8 cellular contexts compared by ENCODE assay signal in the genomic region with DNA sequence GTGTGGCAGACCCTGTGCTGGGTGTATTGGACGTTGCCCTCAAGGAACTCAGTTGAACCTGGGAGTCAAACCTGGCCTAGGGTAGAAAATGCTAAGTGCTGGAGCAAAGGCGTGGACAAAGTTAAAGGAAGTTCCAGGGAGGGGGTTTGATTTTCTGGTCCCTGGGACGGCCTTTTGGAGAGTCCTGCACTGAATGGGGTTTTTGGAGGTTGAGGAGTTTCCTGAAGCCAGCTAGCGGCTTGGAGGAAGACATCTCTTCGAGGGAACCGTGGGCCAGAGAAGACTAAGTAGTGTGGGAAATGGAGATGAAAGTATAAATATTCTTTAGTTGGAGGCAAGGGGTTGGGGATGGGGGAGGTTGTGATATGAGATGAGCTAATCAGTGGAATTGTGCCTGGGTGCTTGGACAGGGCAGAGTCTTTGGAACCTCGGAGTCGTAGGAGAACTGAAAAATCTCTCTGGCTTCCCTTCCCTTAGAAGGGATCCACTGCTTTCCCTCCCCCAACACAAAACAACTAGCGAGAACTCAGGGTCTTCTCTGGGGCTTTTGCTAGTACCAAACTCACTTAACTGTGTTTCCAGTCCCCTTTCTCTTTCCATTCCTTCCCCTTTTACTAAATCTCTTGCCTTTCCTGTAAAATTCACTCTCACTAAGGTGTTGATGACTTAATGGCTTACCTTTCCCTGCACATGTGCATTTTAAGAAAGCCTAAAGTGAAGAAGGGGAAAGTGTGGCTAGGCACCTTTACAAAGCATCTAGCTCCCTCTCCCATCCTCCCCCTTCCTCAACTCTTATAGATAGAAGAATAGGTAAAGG. TPM values are rescaled to one million over a fixed set of nuclear protein-coding genes. Genes with fewer than 3 reads are reported as not detected.
DNase-seq lines count a peak whose midpoint lies in the region; ATAC-seq and TF ChIP-seq lines count a peak whose summit lies in the region.

No MANE protein-coding gene starts in this region.

- peaks cover 42% of the 10 kb centered on the region for H3K4me1 Mint-ChIP-seq in memory B cell

- ATAC-seq in left ventricle myocardium superior, result no peak
- ATAC-seq in memory B cell (ENCODE audit: low read depth), result no peak
- no peak for ATAC-seq in GM18907 (IDR thresholded peaks at IDR 0.05; ENCODE audit: unreplicated experiment)

- no peaks in the 10 kb centered on the region for H3K9me3 Mint-ChIP-seq in memory B cell

- no peaks in the 10 kb centered on the region for H3K36me3 Mint-ChIP-seq in memory B cell

- in situ Hi-C loops in brain microvascular endothelial cell (cut with HindIII; ENCODE audit: low pct_ligation_motif_present, low sequenced_read_pairs), result no loop called here

- H3K9me3 ChIP-seq in left ventricle myocardium inferior (replicated peaks) (no peaks in the 10 kb centered on the region), uterus (no peaks in the 10 kb centered on the region)

- H3K4me1 ChIP-seq in left ventricle myocardium inferior (peaks cover 84% of the 10 kb centered on the region), uterus (peaks cover 0 to 4% of the 10 kb centered on the region in 2 donors)

- H3K36me3 ChIP-seq in left ventricle myocardium inferior (no peaks in the 10 kb centered on the region), brain microvascular endothelial cell (replicated peaks) (no peaks in the 10 kb centered on the region), uterus (no peaks in the 10 kb centered on the region)

- DNase-seq in left ventricle myocardium inferior (no peak), left ventricle myocardium superior (no peak), brain microvascular endothelial cell (no peak), memory B cell (ENCODE audit: low spot score in 2 of 2) (no peak), uterus (peak; percentile 34 to 49), HT-29 (ENCODE audit: low spot score) (no peak), H4 (ENCODE audit: low spot score) (no peak)

- H3K27ac ChIP-seq in left ventricle myocardium inferior (replicated peaks), result peak overlapping the region; percentile 98
- H3K27ac ChIP-seq in brain microvascular endothelial cell, result peak overlapping the region; percentile 97
- H3K27ac ChIP-seq in uterus, result peak overlapping the region; percentile 94 to 95

- H3K4me3 ChIP-seq in left ventricle myocardium inferior (peak overlapping the region; percentile 97), brain microvascular endothelial cell (ENCODE audit: low read depth, low read length) (peak overlapping the region; percentile 80), uterus (peak overlapping the region; percentile 64 to 73)

- intact Hi-C loops in left ventricle myocardium inferior (cut with micrococcal nuclease) (loop anchor here (10.0 kb wide), 2 partner anchors 410 to 800 kb away; partner anchors contain the start of gene BCL6), left ventricle myocardium superior (cut with micrococcal nuclease) (no loop called here), uterus (cut with DNase I; ENCODE audit: low total_unique reads) (loop anchor here (5.0 to 10.0 kb wide), 2 partner anchors 110 to 413 kb away; no protein-coding TSS in a partner anchor)

- peak overlapping the region; percentile 97 for H3K4me3 Mint-ChIP-seq in memory B cell

- TF ChIP-seq CTCF in left ventricle myocardium inferior (IDR thresholded peaks at IDR 0.05; ENCODE audit: borderline replicate concordance) (no peak), brain microvascular endothelial cell (IDR thresholded peaks at IDR 0.05; ENCODE audit: low read depth, low read length, missing control alignments) (no peak), uterus (IDR thresholded peaks at IDR 0.05) (no peak)

- H3K27me3 ChIP-seq in left ventricle myocardium inferior (ENCODE audit: low read depth) (no peaks in the 10 kb centered on the region), brain microvascular endothelial cell (replicated peaks) (no peaks in the 10 kb centered on the region), uterus (no peaks in the 10 kb centered on the region)

- H3K27ac Mint-ChIP-seq in memory B cell, result peak overlapping the region; percentile 92

- no peaks in the 10 kb centered on the region for H3K27me3 Mint-ChIP-seq in memory B cell

- no peak for TF ChIP-seq POLR2A in uterus (IDR thresholded peaks at IDR 0.05)

RNA-seq across cellular contexts. Expression of gene LPP, which starts 1.0 kb away (rescaled TPM):
- 97.4 TPM for total RNA-seq in left ventricle myocardium inferior
- 109 TPM for total RNA-seq in left ventricle myocardium superior
- total RNA-seq in uterus, result 1,000 to 10,000 TPM in 1 of 4 donors, 100 to 1,000 TPM in 3; 180 to 1,374 (median 712) TPM
- total RNA-seq in HT-29 (2014; rRNA removed; shearing (Covaris generic)), result 8.6 and 22.1 TPM in 2 replicates
- total RNA-seq in H4 (2014; rRNA removed; shearing (Covaris generic)), result 13.5 and 28.3 TPM in 2 replicates

Comparison
In these comparisons a context has a peak if more than half of its experiments do, and no peak if none do; other contexts are left out.
1. DNase-seq: peak in uterus (2 of 2); none in left ventricle myocardium inferior (single experiment), left ventricle myocardium superior (single experiment), brain microvascular endothelial cell (single experiment), memory B cell (0 of 2), HT-29 (single experiment) and H4 (single experiment).
2. Peak in every context shown above with its lines, with median percentiles within 50 percentile points of each other: H3K27ac ChIP-seq and H3K4me3 ChIP-seq.